8 cellular contexts compared by ENCODE assay signal in the genomic region with DNA sequence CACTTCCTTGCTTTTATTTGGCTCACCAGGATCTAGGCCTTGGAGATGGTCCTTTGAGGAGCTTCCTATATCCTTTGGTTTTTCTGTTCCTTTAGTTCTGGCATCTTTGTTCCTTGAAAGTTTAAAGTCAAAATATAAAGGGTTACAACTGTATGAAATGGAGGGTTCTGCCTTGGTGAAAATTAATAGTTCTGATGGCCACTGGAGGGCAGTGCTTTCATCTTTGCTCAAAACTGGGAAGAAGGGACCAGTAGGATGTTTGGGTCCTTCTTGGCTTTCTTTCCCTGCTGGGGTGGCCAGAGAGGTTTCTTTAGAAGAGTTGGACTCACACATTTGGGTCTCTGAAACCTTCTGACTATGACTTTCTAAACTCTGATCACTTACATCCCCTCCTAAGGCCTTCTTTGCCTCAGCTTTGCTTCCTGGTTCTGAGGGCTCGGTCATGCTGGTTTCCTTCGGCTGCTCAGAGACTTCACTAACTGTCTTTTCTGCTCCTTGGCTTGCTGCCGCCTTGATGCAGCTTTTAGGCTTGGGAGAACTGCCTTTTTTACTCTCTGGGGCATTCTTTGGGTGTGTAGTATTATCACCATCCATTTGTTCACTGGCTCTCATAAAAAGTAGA. TPM values are rescaled to one million over a fixed set of nuclear protein-coding genes. Genes with fewer than 3 reads are reported as not detected.
A peak's percentile ranks its signal among the peaks of the same experiment; 100 is the strongest.
DNase-seq lines count a peak whose midpoint lies in the region; ATAC-seq and TF ChIP-seq lines count a peak whose summit lies in the region.

No MANE protein-coding gene starts in this region.

- H3K4me1 ChIP-seq in BLaER1 treated with 17β-estradiol and CSF1 and Interleukin-3, amounts not matched to agents 10 nM and 100 nM: peaks cover 4 to 54% (median 47%) of the 10 kb centered on the region in 10 experiments; a peak in 17 of 20 replicates
- H3K4me1 ChIP-seq in body of pancreas: no peaks in the 10 kb centered on the region

- ATAC-seq in body of pancreas (no peak), omental fat pad (ENCODE audit: low FRiP score) (no peak)

- H3K9me3 ChIP-seq in BLaER1 treated with 17β-estradiol and CSF1 and Interleukin-3, amounts not matched to agents 10 nM and 100 nM (replicated peaks in 1 of 11): no peaks in the 10 kb centered on the region
- H3K9me3 ChIP-seq in body of pancreas: no peaks in the 10 kb centered on the region

- peak overlapping the region in 8 of 11 experiments; percentile 28 to 74 (median 62); a peak in 16 of 22 replicates for H3K27ac ChIP-seq in BLaER1 treated with 17β-estradiol and CSF1 and Interleukin-3, amounts not matched to agents 10 nM and 100 nM
- no peak overlapping the region for H3K27ac ChIP-seq in body of pancreas

- peak overlapping the region in 6 of 10 experiments; percentile 18 to 39 (median 34); a peak in 8 of 20 replicates for H3K4me3 ChIP-seq in BLaER1 treated with 17β-estradiol and CSF1 and Interleukin-3, amounts not matched to agents 10 nM and 100 nM
- H3K4me3 ChIP-seq in HFF-Myc (replicated peaks; ENCODE audit: low read depth, low read length) (no peak overlapping the region), body of pancreas (no peak overlapping the region)

- H3K27me3 ChIP-seq in BLaER1 treated with 17β-estradiol and CSF1 and Interleukin-3, amounts not matched to agents 10 nM and 100 nM: no peaks in the 10 kb centered on the region
- no peaks in the 10 kb centered on the region for H3K27me3 ChIP-seq in body of pancreas

- H3K36me3 ChIP-seq in BLaER1 treated with 17β-estradiol and CSF1 and Interleukin-3, amounts not matched to agents 10 nM and 100 nM: peaks cover 79 to 100% (median 94%) of the 10 kb centered on the region in 11 experiments
- H3K36me3 ChIP-seq in body of pancreas (replicated peaks in 1 of 2; ENCODE audit: insufficient read depth in 1 of 2, low read depth in 2 of 2): peaks cover 8 to 11% of the 10 kb centered on the region in 2 donors

- no peak for DNase-seq in HFF-Myc (ENCODE audit: extremely low read depth, low read depth)
- no peak for DNase-seq in body of pancreas
- peak; percentile 15 for DNase-seq in medulla oblongata (ENCODE audit: extremely low spot score)
- DNase-seq in NCI-H1694 treated with DMSO at 0.1 percent for 48 hours (lab: John Stamatoyannopoulos, UW): no peak
- no peak for DNase-seq in NOMO-1 treated with DMSO at 0.1 percent for 48 hours (lab: John Stamatoyannopoulos, UW; ENCODE audit: unreplicated experiment)
- no peak for DNase-seq in omental fat pad (ENCODE audit: low spot score)
- DNase-seq in NCI-H524 treated with DMSO at 0.1 percent for 48 hours (lab: John Stamatoyannopoulos, UW): no peak

- TF ChIP-seq POLR2A in body of pancreas (IDR thresholded peaks at IDR 0.05): no peak

- TF ChIP-seq CTCF in HFF-Myc (IDR thresholded peaks at IDR 0.05; ENCODE audit: low read depth, low read length, missing control alignments): peak; percentile 43
- TF ChIP-seq CTCF in body of pancreas (IDR thresholded peaks at IDR 0.05): peak in 6 of 7 experiments; percentile 13 to 42 (median 26)
- TF ChIP-seq CTCF in omental fat pad (IDR thresholded peaks at IDR 0.05): no peak

- H3K9ac ChIP-seq in BLaER1 treated with 17β-estradiol and CSF1 and Interleukin-3, amounts not matched to agents 10 nM and 100 nM: peak overlapping the region in 8 of 11 experiments; percentile 13 to 68 (median 50); a peak in 13 of 22 replicates

- peaks cover 0 to 34% (median 20%) of the 10 kb centered on the region in 11 experiments; a peak in 9 of 22 replicates for H4K20me1 ChIP-seq in BLaER1 treated with 17β-estradiol and CSF1 and Interleukin-3, amounts not matched to agents 10 nM and 100 nM

- intact Hi-C loops in body of pancreas (cut with DNase I): no loop called here

- H3K4me2 ChIP-seq in BLaER1 treated with 17β-estradiol and CSF1 and Interleukin-3, amounts not matched to agents 10 nM and 100 nM: peak overlapping the region in 9 of 11 experiments; percentile 18 to 94 (median 82); a peak in 17 of 22 replicates

- 92 to 93% methylated on average over 3 of the region's 3 CpGs for WGBS in body of pancreas, 2 donors

RNA-seq across cellular contexts. Expression of a gene that starts 10.9 kb away (rescaled TPM):
- total RNA-seq in body of pancreas: 1 to 10 TPM in 1 of 2 donors, under 1 TPM in 1; 0.33 to 1.8 TPM
- total RNA-seq in omental fat pad: 1 to 10 TPM in 2 of 4 donors, under 1 TPM in 2; 0.72 to 1.6 (median 1.0) TPM

RNA-seq across cellular contexts. Expression of a gene that starts 36.7 kb away (rescaled TPM):
- total RNA-seq in body of pancreas: 1 to 10 TPM in 1 of 2 donors, not detected in 1; 2.9 TPM
- 1 to 10 TPM in 1 of 4 donors, under 1 TPM in 3; 0.56 to 3.5 (median 0.95) TPM for total RNA-seq in omental fat pad

RNA-seq across cellular contexts. Expression of a gene that starts 55.2 kb away (rescaled TPM):
- total RNA-seq in body of pancreas: 100 to 1,000 TPM; 119 to 153 TPM
- 100 to 1,000 TPM; 275 to 379 (median 316) TPM for total RNA-seq in omental fat pad

Comparison
In these comparisons a context has a peak if more than half of its experiments do, and no peak if none do; other contexts are left out.
1. H3K27ac ChIP-seq: peak in BLaER1 treated with 17β-estradiol and CSF1 and Interleukin-3, amounts not matched to agents 10 nM and 100 nM (8 of 11); none in body of pancreas (0 of 4).
2. H3K4me3 ChIP-seq: peak in BLaER1 treated with 17β-estradiol and CSF1 and Interleukin-3, amounts not matched to agents 10 nM and 100 nM (6 of 10); none in HFF-Myc (single experiment) and body of pancreas (0 of 2).
3. CTCF ChIP-seq: peak in HFF-Myc (single experiment) and body of pancreas (6 of 7); none in omental fat pad (0 of 3).